Comparison of ENCODE assay signal across 8 cellular contexts in genomic region chr17:2064980-2065785, GRCh38. TPM values are rescaled to one million over a fixed set of nuclear protein-coding genes. Genes with fewer than 3 reads are reported as not detected.
DNase-seq lines count a peak whose midpoint lies in the region; ATAC-seq and TF ChIP-seq lines count a peak whose summit lies in the region.

No MANE protein-coding gene starts in this region.

- no peaks in the 10 kb centered on the region for H3K9me3 Mint-ChIP-seq in T-helper 2 cell treated with Interferon-gamma antibody and Interleukin-4, amounts not matched to agents 5 μg/mL and 100 μg/mL, for 36 hours
- H3K9me3 Mint-ChIP-seq in neural crest cell (no peaks in the 10 kb centered on the region), glutamatergic neuron (ENCODE audit: unreplicated experiment) (peaks cover 18% of the 10 kb centered on the region)

- H3K27ac Mint-ChIP-seq in T-helper 2 cell treated with Interferon-gamma antibody and Interleukin-4, amounts not matched to agents 5 μg/mL and 100 μg/mL, for 36 hours, result peak overlapping the region; percentile 84
- H3K27ac Mint-ChIP-seq in neural crest cell (ENCODE audit: unreplicated experiment) (peak overlapping the region; percentile 86), glutamatergic neuron (ENCODE audit: unreplicated experiment) (no peak overlapping the region)

- H3K36me3 ChIP-seq in duodenal mucosa (ENCODE audit: control insufficient read depth in 1 of 2, insufficient read depth in 2 of 2, low read length in 2 of 2), result peaks cover 5 to 53% of the 10 kb centered on the region in 2 donors

- no peaks in the 10 kb centered on the region for H3K27me3 ChIP-seq in duodenal mucosa (ENCODE audit: control insufficient read depth in 1 of 2, insufficient read depth in 2 of 2, low read length in 2 of 2)

- H3K4me3 Mint-ChIP-seq in T-helper 2 cell treated with Interferon-gamma antibody and Interleukin-4, amounts not matched to agents 5 μg/mL and 100 μg/mL, for 36 hours, result no peak overlapping the region
- H3K4me3 Mint-ChIP-seq in neural crest cell (peak overlapping the region; percentile 61), glutamatergic neuron (ENCODE audit: unreplicated experiment) (no peak overlapping the region)

- H3K9ac ChIP-seq in duodenal mucosa (ENCODE audit: low read depth in 1 of 2, low read length in 2 of 2), result peak overlapping the region; percentile 16 to 51

- no peaks in the 10 kb centered on the region for H3K27me3 Mint-ChIP-seq in T-helper 2 cell treated with Interferon-gamma antibody and Interleukin-4, amounts not matched to agents 5 μg/mL and 100 μg/mL, for 36 hours (ENCODE audit: low read depth)
- peaks cover 26% of the 10 kb centered on the region for H3K27me3 Mint-ChIP-seq in neural crest cell (ENCODE audit: low read depth)
- H3K27me3 Mint-ChIP-seq in glutamatergic neuron (ENCODE audit: unreplicated experiment), result peaks cover 27% of the 10 kb centered on the region

- ATAC-seq in Right ventricle myocardium superior (ENCODE audit: poor library complexity), result peak; percentile 18
- no peak for ATAC-seq in Right ventricle myocardium inferior

- no peaks in the 10 kb centered on the region for H3K9me3 ChIP-seq in duodenal mucosa (ENCODE audit: control insufficient read depth in 1 of 2, low read length in 2 of 2)

- peaks cover 74% of the 10 kb centered on the region for H3K4me1 Mint-ChIP-seq in T-helper 2 cell treated with Interferon-gamma antibody and Interleukin-4, amounts not matched to agents 5 μg/mL and 100 μg/mL, for 36 hours (ENCODE audit: low read depth)
- H3K4me1 Mint-ChIP-seq in neural crest cell (peaks cover 46% of the 10 kb centered on the region), glutamatergic neuron (ENCODE audit: low read depth, unreplicated experiment) (peaks cover 34% of the 10 kb centered on the region)

- DNase-seq in Right ventricle myocardium superior (peak; percentile 70), Right ventricle myocardium inferior (ENCODE audit: missing footprints) (no peak), neural crest cell (ENCODE audit: low read depth, low spot score) (no peak), NCI-H1105 treated with DMSO at 0.1 percent for 48 hours (lab: John Stamatoyannopoulos, UW) (no peak), glutamatergic neuron (no peak)
- peak; percentile 71 for DNase-seq in T-helper 2 cell treated with Interferon-gamma antibody and Interleukin-4, amounts not matched to agents 5 μg/mL and 100 μg/mL, for 36 hours (ENCODE audit: low spot score)
- no peak for DNase-seq in central memory CD4-positive, alpha-beta T cell

- H3K4me3 ChIP-seq in duodenal mucosa (ENCODE audit: low read depth in 1 of 2, low read length in 2 of 2), result no peak overlapping the region

- peaks cover 55% of the 10 kb centered on the region for H3K36me3 Mint-ChIP-seq in T-helper 2 cell treated with Interferon-gamma antibody and Interleukin-4, amounts not matched to agents 5 μg/mL and 100 μg/mL, for 36 hours (ENCODE audit: low read depth)
- peaks cover 13% of the 10 kb centered on the region for H3K36me3 Mint-ChIP-seq in neural crest cell (ENCODE audit: low read depth)
- H3K36me3 Mint-ChIP-seq in glutamatergic neuron (ENCODE audit: unreplicated experiment), result no peaks in the 10 kb centered on the region

- intact Hi-C loops in Right ventricle myocardium superior (cut with DNase I) (no loop called here), Right ventricle myocardium inferior (cut with DNase I) (no loop called here)

- H3K27ac ChIP-seq in duodenal mucosa (ENCODE audit: low read depth, low read length), result peak overlapping the region; percentile 58

- H3K4me1 ChIP-seq in duodenal mucosa (ENCODE audit: control insufficient read depth in 1 of 2, insufficient read depth in 2 of 2, low read length in 2 of 2), result peaks cover 52 to 75% of the 10 kb centered on the region in 2 donors

- TF ChIP-seq CTCF in neural crest cell (conservative IDR thresholded peaks at IDR 0.05), result peak; percentile 43
- no peak for TF ChIP-seq CTCF in glutamatergic neuron (IDR thresholded peaks at IDR 0.05; ENCODE audit: partially characterized antibody, unreplicated experiment)

RNA-seq across cellular contexts. Expression of gene HIC1, which starts 10.3 kb away (rescaled TPM):
- 19.3 TPM for total RNA-seq in Right ventricle myocardium superior
- 22.7 TPM for total RNA-seq in Right ventricle myocardium inferior
- 0.37 and 0.82 TPM in 2 replicates for total RNA-seq in neural crest cell
- total RNA-seq in glutamatergic neuron (ENCODE audit: unreplicated experiment), result 2.5 TPM

RNA-seq across cellular contexts. Expression of gene OVCA2, which starts 23.4 kb away (rescaled TPM):
- total RNA-seq in Right ventricle myocardium superior (13.7 TPM), Right ventricle myocardium inferior (14.3 TPM), neural crest cell (25.6 and 29.8 TPM in 2 replicates), glutamatergic neuron (ENCODE audit: unreplicated experiment) (16.3 TPM)

RNA-seq across cellular contexts. Expression of gene DPH1, which starts 35.2 kb away (rescaled TPM):
- total RNA-seq in Right ventricle myocardium superior, result 26.8 TPM
- 24.1 TPM for total RNA-seq in Right ventricle myocardium inferior
- total RNA-seq in neural crest cell, result 29.7 and 35.1 TPM in 2 replicates
- total RNA-seq in glutamatergic neuron (ENCODE audit: unreplicated experiment), result 36.4 TPM

RNA-seq across cellular contexts. Expression of gene RTN4RL1, which starts 40.0 kb away (rescaled TPM):
- 3.4 TPM for total RNA-seq in Right ventricle myocardium superior
- total RNA-seq in Right ventricle myocardium inferior, result 3.2 TPM
- 0.36 and 0.47 TPM in 2 replicates for total RNA-seq in neural crest cell
- total RNA-seq in glutamatergic neuron (ENCODE audit: unreplicated experiment), result 50.3 TPM

Comparison
In these comparisons a context has a peak if more than half of its experiments do, and no peak if none do; other contexts are left out.
1. DNase-seq: peak in Right ventricle myocardium superior (single experiment) and T-helper 2 cell treated with Interferon-gamma antibody and Interleukin-4, amounts not matched to agents 5 μg/mL and 100 μg/mL, for 36 hours (single experiment); none in Right ventricle myocardium inferior (single experiment), neural crest cell (single experiment), NCI-H1105 treated with DMSO at 0.1 percent for 48 hours (single experiment), central memory CD4-positive, alpha-beta T cell (single experiment) and glutamatergic neuron (single experiment).